In genomic region chr11:71556018-71556417, GRCh38 we compare ENCODE assay signal across 30 cellular contexts. TPM values are rescaled to one million over a fixed set of nuclear protein-coding genes. Genes with fewer than 3 reads are reported as not detected.
DNase-seq lines count a peak whose midpoint lies in the region; ATAC-seq, FAIRE-seq and TF ChIP-seq lines count a peak whose summit lies in the region.
"Had no signal": no experiment of that assay in that cellular context is flagged by ENCODE, and none has a peak within 500 bp of the region (broad histone marks: within the 10 kb centered on the region; RNA-seq: fewer than 3 reads in every experiment).

No MANE protein-coding gene starts in this region.

- FAIRE-seq in GM12891 (lab: Jason Lieb, UNC), result peak; percentile 57
- FAIRE-seq in GM12878 (lab: Jason Lieb, UNC), result no peak
- FAIRE-seq: A204.1, GM18507 had no signal

- TF ChIP-seq EP300 in GM12878 (IDR thresholded peaks at IDR 0.05; ENCODE audit: borderline replicate concordance in 1 of 2, control insufficient read depth in 1 of 2, low read depth in 2 of 2, low read length in 2 of 2), result no peak
- TF ChIP-seq EP300 in gastroesophageal sphincter (IDR thresholded peaks at IDR 0.05), result no peak

- 70% methylated on average over 4 of the region's 4 CpGs for WGBS in GM12878 (ENCODE audit: insufficient coverage, insufficient replicate concordance, low lambda C conversion rate, missing lambda C conversion rate)
- WGBS in gastroesophageal sphincter (ENCODE audit: low coverage in 1 of 2), 2 donors, result 59 to 92% methylated on average over 2 to 4 of the region's 4 CpGs

- in situ Hi-C loops in GM12878 (cut with MboI), result no loop called here

- H3K4me1 ChIP-seq in HEK293 (ENCODE audit: control insufficient read depth, insufficient read depth, low read length), result no peaks in the 10 kb centered on the region
- H3K4me1 ChIP-seq in GM12878 (ENCODE audit: control insufficient read depth, insufficient read depth, low read length), result peaks cover 5% of the 10 kb centered on the region; the same call in 1 of the 2 replicates
- H3K4me1 ChIP-seq in gastroesophageal sphincter, result no peaks in the 10 kb centered on the region
- H3K4me1 ChIP-seq: BE2C had no signal

- CTCF ChIA-PET in HEK293 (lab: Yijun Ruan, JAX), result no interaction called here
- CTCF ChIA-PET in GM12878 (lab: Yijun Ruan, JAX), result no interaction called here

- intact Hi-C loops in GM12878 (cut with micrococcal nuclease; ENCODE audit: unreplicated experiment), result no loop called here
- intact Hi-C loops in sciatic nerve (cut with DNase I), result no loop called here

- TF ChIP-seq RAD21 in GM12878 (IDR thresholded peaks at IDR 0.05; ENCODE audit: insufficient read depth, low read depth, low read length), result no peak

- no peak overlapping the region for H3K9ac ChIP-seq in GM12878 (ENCODE audit: control insufficient read depth, insufficient read depth, low read length)
- H3K9ac ChIP-seq: BLaER1 had no signal

- H4K20me1 ChIP-seq in GM12878 (ENCODE audit: control insufficient read depth, insufficient read depth), result no peaks in the 10 kb centered on the region
- H4K20me1 ChIP-seq: BLaER1 had no signal

- no TSS peak for BruUV-seq in GM12878 (replicated peaks; lab: Mats Ljungman, UMichigan)

- no peak overlapping the region for H2AFZ ChIP-seq in GM12878 (ENCODE audit: control insufficient read depth, low read depth, low read length)

- RAD21 ChIA-PET in GM12878 (lab: Charles Lee; ENCODE audit: unreplicated experiment), result no interaction called here

- H3K27ac ChIP-seq in HEK293 (ENCODE audit: extremely low read depth, low read depth, low read length) (no peak overlapping the region), GM12878 (ENCODE audit: control insufficient read depth, insufficient read depth) (no peak overlapping the region), gastroesophageal sphincter (no peak overlapping the region)
- H3K27ac ChIP-seq: BLaER1 had no signal

- SMC1A ChIA-PET in GM12878 (lab: Charles Lee; ENCODE audit: uncharacterized antibody, unreplicated experiment), result no interaction called here

- H3K79me2 ChIP-seq in GM12878 (ENCODE audit: control insufficient read depth, insufficient read depth, low read length), result no peaks in the 10 kb centered on the region

- ATAC-seq in GM12878 (no peak), gastroesophageal sphincter (no peak), sciatic nerve (no peak)

- TF ChIP-seq POLR2A in GM12891 (IDR thresholded peaks at IDR 0.05; ENCODE audit: low read depth, low read length), result no peak
- TF ChIP-seq POLR2A in GM12878 (IDR thresholded peaks at IDR 0.05; ENCODE audit: low read depth, low read length), result no peak
- TF ChIP-seq POLR2A in gastroesophageal sphincter (IDR thresholded peaks at IDR 0.05), result no peak

- H3K27me3 ChIP-seq in GM12878 (replicated peaks in 1 of 2; ENCODE audit: control insufficient read depth in 2 of 2, insufficient read depth in 2 of 2, low read length in 1 of 2) (no peaks in the 10 kb centered on the region), gastroesophageal sphincter (peaks cover 24% of the 10 kb centered on the region)
- H3K27me3 ChIP-seq: BE2C, BLaER1 had no signal

- no peaks in the 10 kb centered on the region for H3K36me3 ChIP-seq in HEK293 (ENCODE audit: control insufficient read depth in 2 of 2, insufficient read depth in 1 of 2, low read length in 2 of 2)
- no peaks in the 10 kb centered on the region for H3K36me3 ChIP-seq in GM12878 (ENCODE audit: control insufficient read depth in 2 of 2, insufficient read depth in 2 of 2, low read length in 1 of 2)
- H3K36me3 ChIP-seq in gastroesophageal sphincter, result no peaks in the 10 kb centered on the region
- H3K36me3 ChIP-seq: BE2C, BLaER1 had no signal

- TF ChIP-seq CTCF in HEK293 (tag by site-specific recombination; IDR thresholded peaks at IDR 0.05) (no peak), GM12878 (IDR thresholded peaks at IDR 0.05 in 2 of 3, conservative IDR thresholded peaks at IDR 0.05 in 1 of 3; ENCODE audit: control insufficient read depth in 2 of 3, extremely low read depth in 1 of 3, insufficient read depth in 1 of 3, low read depth in 3 of 3, low read length in 3 of 3) (no peak), gastroesophageal sphincter (IDR thresholded peaks at IDR 0.05) (no peak)

- DNase-seq in GM12891 (ENCODE audit: insufficient read length, low spot score) (no peak), GM12878 (ENCODE audit: low read depth, low spot score) (no peak), mesenteric fat pad (ENCODE audit: low spot score) (peak; percentile 20), iPS-NIHi7 (ENCODE audit: extremely low spot score) (no peak), sciatic nerve (ENCODE audit: low spot score) (no peak)
- DNase-seq: 8988T; ACHN; BE2C; C1 segment of cervical spinal cord; CD4-positive, alpha-beta memory T cell; CD4-positive, CD25-positive, alpha-beta regulatory T cell; CD8-positive, alpha-beta memory T cell; COR-L47; DMS 273 treated with DMSO at 0.1 percent for 48 hours; DMS153; DMS53; DMS79; DND-41; EL; GDM1 had no signal

- H3K4me2 ChIP-seq in GM12878 (ENCODE audit: control insufficient read depth, insufficient read depth), result no peak overlapping the region
- H3K4me2 ChIP-seq: BLaER1 had no signal

- no peak overlapping the region for H3K4me3 ChIP-seq in HEK293 (ENCODE audit: low read depth, low read length)
- H3K4me3 ChIP-seq in GM12878, result no peak overlapping the region
- H3K4me3 ChIP-seq in gastroesophageal sphincter, result no peak overlapping the region
- H3K4me3 ChIP-seq: BLaER1 had no signal

- POLR2A ChIA-PET in HEK293 (lab: Yijun Ruan, JAX), result no interaction called here
- POLR2A ChIA-PET in GM12878 (lab: Charles Lee), result no interaction called here

- no peaks in the 10 kb centered on the region for H3K9me3 ChIP-seq in HEK293 (ENCODE audit: control insufficient read depth, insufficient read depth, low read depth, low read length)
- H3K9me3 ChIP-seq in GM12878 (replicated peaks; ENCODE audit: control insufficient read depth, insufficient read depth, low read length), result no peaks in the 10 kb centered on the region
- no peaks in the 10 kb centered on the region for H3K9me3 ChIP-seq in gastroesophageal sphincter
- H3K9me3 ChIP-seq: BE2C, BLaER1 had no signal

RNA-seq across cellular contexts. Expression of gene KRTAP5-9, which starts 7.8 kb away (rescaled TPM):
- polyA plus RNA-seq in GM12891 (2012; ENCODE audit: low read depth, missing spikeins), result 0.26 TPM
- total RNA-seq in GM12878 (2013; cell fraction: nucleolus; rRNA removed), result 0.50 TPM in 1 of 2 replicates, not detected in the other
- total RNA-seq in GM12878 (2014; rRNA removed) (not detected in 2 replicates), GM12878 (2014; rRNA removed; fragmentation: Illumina TruSeq; extraction: Trizol) (0.18 TPM in 1 of 2 replicates, not detected in the other), GM12878 (2021) (not detected in 2 replicates), mesenteric fat pad (not detected), gastroesophageal sphincter (not detected), sciatic nerve (0.40 TPM)
- polyA plus RNA-seq in GM12878 (2011; ENCODE audit: low read depth), result 0.62 TPM
- polyA plus RNA-seq in GM12878 (2011; rRNA removed) (0.13 and 0.20 TPM in 2 replicates), GM12878 (2014; fragmentation: Illumina TruSeq; extraction: Trizol) (0.06 TPM in 1 of 2 replicates, not detected in the other), GM12878 (2014; fragmentation: Nextera tagmentation; extraction: Ambion mirVana) (under 1 TPM in 1 of 2 experiments, not detected in 1; 0.07 TPM), GM12878 (2014; rRNA removed) (0.06 and 0.38 TPM in 2 replicates), GM12878 (2016; fragmentation: Nextera tagmentation; extraction: Ambion mirVana) (under 1 TPM in 1 of 2 experiments, not detected in 1; 0.24 TPM)
- polyA plus RNA-seq in GM12878 (2011; cell fraction: cytosol; rRNA removed), result 0.25 and 0.40 TPM in 2 replicates
- 2.3 and 2.7 TPM in 2 replicates for polyA plus RNA-seq in GM12878 (2011; cell fraction: nucleus; rRNA removed)
- polyA plus RNA-seq in GM12878 (2012), result 0.42 and 0.49 TPM in 2 replicates
- polyA minus RNA-seq in GM12878 (2011; rRNA and poly(A)+ RNA removed), result 0.41 TPM in 1 of 2 replicates, not detected in the other
- not detected in 2 replicates for polyA minus RNA-seq in GM12878 (2011; cell fraction: cytosol; rRNA and poly(A)+ RNA removed)
- polyA minus RNA-seq in GM12878 (2011; cell fraction: nucleus; rRNA and poly(A)+ RNA removed), result 0.38 TPM in 1 of 2 replicates, not detected in the other
- total RNA-seq: A673; CD4-positive, alpha-beta memory T cell; CD8-positive, alpha-beta memory T cell; Daoy; G401 had no signal
- polyA plus RNA-seq: AG04450; CD14-positive monocyte; CD4-positive, alpha-beta memory T cell; CD4-positive, CD25-positive, alpha-beta regulatory T cell; CD8-positive, alpha-beta memory T cell had no signal

RNA-seq across cellular contexts. Expression of gene KRTAP5-10, which starts 9.3 kb away (rescaled TPM):
- 0.08 TPM for polyA plus RNA-seq in GM12891 (2012; ENCODE audit: low read depth, missing spikeins)
- 0.48 TPM in 1 of 2 replicates, not detected in the other for total RNA-seq in GM12878 (2013; cell fraction: nucleolus; rRNA removed)
- total RNA-seq in GM12878 (2014; rRNA removed) (not detected in 2 replicates), GM12878 (2014; rRNA removed; fragmentation: Illumina TruSeq; extraction: Trizol) (not detected in 2 replicates), GM12878 (2021) (not detected in 2 replicates), mesenteric fat pad (not detected), gastroesophageal sphincter (not detected), sciatic nerve (not detected)
- polyA plus RNA-seq in GM12878 (2011; ENCODE audit: low read depth), result not detected
- polyA plus RNA-seq in GM12878 (2011; rRNA removed) (0.10 TPM in 1 of 2 replicates, not detected in the other), GM12878 (2014; fragmentation: Illumina TruSeq; extraction: Trizol) (not detected in 2 replicates), GM12878 (2014; fragmentation: Nextera tagmentation; extraction: Ambion mirVana) (under 1 TPM in 1 of 2 experiments, not detected in 1; 0.06 TPM), GM12878 (2014; rRNA removed) (0.06 TPM in 1 of 2 replicates, not detected in the other), GM12878 (2016; fragmentation: Nextera tagmentation; extraction: Ambion mirVana) (not detected)
- 0.05 TPM in 1 of 2 replicates, not detected in the other for polyA plus RNA-seq in GM12878 (2011; cell fraction: cytosol; rRNA removed)
- 0.15 and 0.16 TPM in 2 replicates for polyA plus RNA-seq in GM12878 (2011; cell fraction: nucleus; rRNA removed)
- 0.13 TPM in 1 of 2 replicates, not detected in the other for polyA plus RNA-seq in GM12878 (2012)
- not detected in 2 replicates for polyA minus RNA-seq in GM12878 (2011; rRNA and poly(A)+ RNA removed)
- polyA minus RNA-seq in GM12878 (2011; cell fraction: cytosol; rRNA and poly(A)+ RNA removed), result not detected in 2 replicates
- not detected in 2 replicates for polyA minus RNA-seq in GM12878 (2011; cell fraction: nucleus; rRNA and poly(A)+ RNA removed)
- total RNA-seq: A673; CD4-positive, alpha-beta memory T cell; CD4-positive, CD25-positive, alpha-beta regulatory T cell; CD8-positive, alpha-beta memory T cell; Daoy; G401 had no signal
- polyA plus RNA-seq: AG04450; CD14-positive monocyte; CD4-positive, alpha-beta memory T cell; CD4-positive, CD25-positive, alpha-beta regulatory T cell; CD8-positive, alpha-beta memory T cell had no signal

RNA-seq across cellular contexts. Expression of gene KRTAP5-8, which starts 18.2 kb away (rescaled TPM):
- polyA plus RNA-seq in GM12891 (2012; ENCODE audit: low read depth, missing spikeins), result 0.15 TPM
- total RNA-seq in GM12878 (2013; cell fraction: nucleolus; rRNA removed), result 0.73 and 1.3 TPM in 2 replicates
- 0.22 TPM in 1 of 2 replicates, not detected in the other for total RNA-seq in GM12878 (2014; rRNA removed)
- not detected in 2 replicates for total RNA-seq in GM12878 (2014; rRNA removed; fragmentation: Illumina TruSeq; extraction: Trizol)
- total RNA-seq in GM12878 (2021), result 0.36 TPM in 1 of 2 replicates, not detected in the other
- not detected for polyA plus RNA-seq in GM12878 (2011; ENCODE audit: low read depth)
- 0.10 and 0.15 TPM in 2 replicates for polyA plus RNA-seq in GM12878 (2011; rRNA removed)
- 0.09 TPM in 1 of 2 replicates, not detected in the other for polyA plus RNA-seq in GM12878 (2011; cell fraction: cytosol; rRNA removed)
- polyA plus RNA-seq in GM12878 (2011; cell fraction: nucleus; rRNA removed), result 0.34 and 0.64 TPM in 2 replicates
- 0.28 and 0.39 TPM in 2 replicates for polyA plus RNA-seq in GM12878 (2012)
- 0.12 and 0.38 TPM in 2 replicates for polyA plus RNA-seq in GM12878 (2014; fragmentation: Illumina TruSeq; extraction: Trizol)
- under 1 TPM in 1 of 2 experiments, not detected in 1; 0.07 TPM for polyA plus RNA-seq in GM12878 (2014; fragmentation: Nextera tagmentation; extraction: Ambion mirVana)
- not detected in 2 replicates for polyA plus RNA-seq in GM12878 (2014; rRNA removed)
- not detected for polyA plus RNA-seq in GM12878 (2016; fragmentation: Nextera tagmentation; extraction: Ambion mirVana)
- 0.41 TPM in 1 of 2 replicates, not detected in the other for polyA minus RNA-seq in GM12878 (2011; rRNA and poly(A)+ RNA removed)
- polyA minus RNA-seq in GM12878 (2011; cell fraction: cytosol; rRNA and poly(A)+ RNA removed), result not detected in 2 replicates
- polyA minus RNA-seq in GM12878 (2011; cell fraction: nucleus; rRNA and poly(A)+ RNA removed), result 0.38 TPM in 1 of 2 replicates, not detected in the other
- total RNA-seq in mesenteric fat pad, result not detected
- under 1 TPM in 1 of 4 donors, not detected in 3; 0.27 TPM for total RNA-seq in gastroesophageal sphincter
- total RNA-seq in sciatic nerve, result 0.49 TPM
- total RNA-seq: A673; CD4-positive, alpha-beta memory T cell; CD8-positive, alpha-beta memory T cell; Daoy; G401 had no signal
- polyA plus RNA-seq: CD14-positive monocyte; CD4-positive, alpha-beta memory T cell; CD4-positive, CD25-positive, alpha-beta regulatory T cell; CD8-positive, alpha-beta memory T cell had no signal

RNA-seq across cellular contexts. Expression of gene KRTAP5-11, which starts 26.7 kb away (rescaled TPM):
- not detected for polyA plus RNA-seq in GM12891 (2012; ENCODE audit: low read depth, missing spikeins)
- not detected in 2 replicates for total RNA-seq in GM12878 (2013; cell fraction: nucleolus; rRNA removed)
- total RNA-seq in GM12878 (2014; rRNA removed), result not detected in 2 replicates
- total RNA-seq in GM12878 (2014; rRNA removed; fragmentation: Illumina TruSeq; extraction: Trizol), result not detected in 2 replicates
- total RNA-seq in GM12878 (2021), result not detected in 2 replicates
- polyA plus RNA-seq in GM12878 (2011; ENCODE audit: low read depth), result not detected
- polyA plus RNA-seq in GM12878 (2011; rRNA removed), result not detected in 2 replicates
- not detected in 2 replicates for polyA plus RNA-seq in GM12878 (2011; cell fraction: cytosol; rRNA removed)
- polyA plus RNA-seq in GM12878 (2011; cell fraction: nucleus; rRNA removed), result not detected in 2 replicates
- not detected in 2 replicates for polyA plus RNA-seq in GM12878 (2012)
- not detected in 2 replicates for polyA plus RNA-seq in GM12878 (2014; fragmentation: Illumina TruSeq; extraction: Trizol)
- polyA plus RNA-seq in GM12878 (2014; fragmentation: Nextera tagmentation; extraction: Ambion mirVana), result not detected
- not detected in 2 replicates for polyA plus RNA-seq in GM12878 (2014; rRNA removed)
- polyA plus RNA-seq in GM12878 (2016; fragmentation: Nextera tagmentation; extraction: Ambion mirVana), result not detected
- not detected in 2 replicates for polyA minus RNA-seq in GM12878 (2011; rRNA and poly(A)+ RNA removed)
- polyA minus RNA-seq in GM12878 (2011; cell fraction: cytosol; rRNA and poly(A)+ RNA removed), result not detected in 2 replicates
- polyA minus RNA-seq in GM12878 (2011; cell fraction: nucleus; rRNA and poly(A)+ RNA removed), result not detected in 2 replicates
- not detected for total RNA-seq in mesenteric fat pad
- total RNA-seq in gastroesophageal sphincter, result not detected
- not detected for total RNA-seq in sciatic nerve
- total RNA-seq: A673; CD4-positive, alpha-beta memory T cell; CD4-positive, CD25-positive, alpha-beta regulatory T cell; CD8-positive, alpha-beta memory T cell; Daoy; G401 had no signal
- polyA plus RNA-seq: AG04450; CD14-positive monocyte; CD4-positive, alpha-beta memory T cell; CD4-positive, CD25-positive, alpha-beta regulatory T cell; CD8-positive, alpha-beta memory T cell had no signal

RNA-seq across cellular contexts. Expression of gene KRTAP5-7, which starts 29.0 kb away (rescaled TPM):
- polyA plus RNA-seq in GM12891 (2012; ENCODE audit: low read depth, missing spikeins), result not detected
- total RNA-seq in GM12878 (2013; cell fraction: nucleolus; rRNA removed), result 0.46 and 0.59 TPM in 2 replicates
- total RNA-seq in GM12878 (2014; rRNA removed) (0.05 TPM in 1 of 2 replicates, not detected in the other), GM12878 (2014; rRNA removed; fragmentation: Illumina TruSeq; extraction: Trizol) (not detected in 2 replicates), GM12878 (2021) (not detected in 2 replicates), mesenteric fat pad (0.39 TPM), gastroesophageal sphincter (not detected), sciatic nerve (0.58 TPM)
- not detected for polyA plus RNA-seq in GM12878 (2011; ENCODE audit: low read depth)
- polyA plus RNA-seq in GM12878 (2011; rRNA removed) (0.07 and 0.10 TPM in 2 replicates), GM12878 (2014; fragmentation: Illumina TruSeq; extraction: Trizol) (0.15 and 0.17 TPM in 2 replicates), GM12878 (2014; fragmentation: Nextera tagmentation; extraction: Ambion mirVana) (under 1 TPM in 1 of 2 experiments, not detected in 1; 0.23 TPM), GM12878 (2014; rRNA removed) (0.23 TPM in 1 of 2 replicates, not detected in the other), GM12878 (2016; fragmentation: Nextera tagmentation; extraction: Ambion mirVana) (not detected)
- not detected in 2 replicates for polyA plus RNA-seq in GM12878 (2011; cell fraction: cytosol; rRNA removed)
- polyA plus RNA-seq in GM12878 (2011; cell fraction: nucleus; rRNA removed), result 0.48 and 0.76 TPM in 2 replicates
- 0.07 TPM in 1 of 2 replicates, not detected in the other for polyA plus RNA-seq in GM12878 (2012)
- 0.37 and 0.46 TPM in 2 replicates for polyA minus RNA-seq in GM12878 (2011; rRNA and poly(A)+ RNA removed)
- not detected in 2 replicates for polyA minus RNA-seq in GM12878 (2011; cell fraction: cytosol; rRNA and poly(A)+ RNA removed)
- 0.86 TPM in 1 of 2 replicates, not detected in the other for polyA minus RNA-seq in GM12878 (2011; cell fraction: nucleus; rRNA and poly(A)+ RNA removed)
- total RNA-seq: A673; CD4-positive, alpha-beta memory T cell; CD4-positive, CD25-positive, alpha-beta regulatory T cell; CD8-positive, alpha-beta memory T cell; Daoy; G401 had no signal
- polyA plus RNA-seq: AG04450; CD14-positive monocyte; CD4-positive, alpha-beta memory T cell; CD4-positive, CD25-positive, alpha-beta regulatory T cell; CD8-positive, alpha-beta memory T cell had no signal
